1 cellular context compared by ENCODE assay signal in the genomic region with DNA sequence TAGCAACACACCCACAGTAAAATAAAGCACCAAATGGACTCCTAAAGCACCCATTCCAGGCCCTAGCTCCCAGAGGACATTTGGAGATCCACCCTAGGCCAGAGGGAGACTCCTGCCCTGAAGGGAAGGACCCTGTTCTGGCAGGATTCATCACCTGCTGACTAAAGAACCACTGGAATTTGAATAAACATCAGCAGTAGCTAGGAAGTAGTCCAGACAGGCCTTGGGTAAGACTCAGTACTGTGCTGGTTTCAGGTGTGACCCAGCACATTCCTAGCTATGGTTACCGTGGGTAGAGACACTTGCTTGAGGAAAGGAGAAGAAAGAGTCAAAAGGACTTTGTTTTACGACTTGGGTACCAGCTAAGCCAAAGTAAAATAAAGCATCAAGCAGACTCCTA.
TF ChIP-seq lines count a peak whose summit lies in the region.

No MANE protein-coding gene starts in this region.

TF ChIP-seq in WTC11, 78 proteins besides CTCF, POLR2A, EP300 and RAD21 (continued from another document):
- TF ChIP-seq, protein P1, sequence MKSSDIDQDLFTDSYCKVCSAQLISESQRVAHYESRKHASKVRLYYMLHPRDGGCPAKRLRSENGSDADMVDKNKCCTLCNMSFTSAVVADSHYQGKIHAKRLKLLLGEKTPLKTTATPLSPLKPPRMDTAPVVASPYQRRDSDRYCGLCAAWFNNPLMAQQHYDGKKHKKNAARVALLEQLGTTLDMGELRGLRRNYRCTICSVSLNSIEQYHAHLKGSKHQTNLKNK (CRISPR knock-in tag; IDR thresholded peaks at IDR 0.05) = no peak
